In the genomic region with DNA sequence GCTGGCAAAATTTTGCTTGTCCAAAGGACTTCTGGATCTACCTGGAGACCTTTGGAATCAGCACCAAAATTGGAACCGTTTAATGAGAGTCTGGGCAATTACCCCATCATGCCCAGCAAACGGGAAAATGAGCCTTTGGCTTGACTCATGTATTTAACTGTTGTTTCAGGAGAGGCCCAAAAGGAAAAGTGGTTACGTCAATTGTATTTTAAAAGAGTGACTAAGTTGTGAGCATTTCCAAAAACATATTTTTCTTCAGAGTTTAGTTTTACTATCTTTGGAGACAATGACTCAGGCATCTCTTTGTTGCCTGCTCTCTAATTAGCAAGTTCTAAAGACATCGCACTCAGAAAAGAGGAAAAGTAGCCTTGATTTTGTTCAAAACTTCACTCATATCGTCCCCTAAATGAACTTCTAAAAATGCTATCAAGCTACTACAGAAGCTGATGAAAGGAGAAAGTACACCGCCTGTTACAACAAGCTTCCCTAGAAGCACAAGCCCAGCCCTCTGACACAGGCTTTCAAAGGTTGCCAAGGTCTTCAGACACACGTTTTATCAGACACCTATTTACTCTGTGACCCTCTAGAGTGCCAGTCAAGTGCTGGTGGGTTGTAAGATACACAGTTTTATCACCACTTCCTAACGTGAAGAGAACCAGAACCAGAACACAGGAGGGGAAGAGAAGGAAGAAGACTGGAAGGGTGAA, we compare ENCODE assay signal across 1 cellular context.
TF ChIP-seq lines count a peak whose summit lies in the region.

No MANE protein-coding gene starts in this region.

TF ChIP-seq in H1, 55 proteins besides CTCF, POLR2A, EP300 and RAD21:
- TF ChIP-seq, protein P1, sequence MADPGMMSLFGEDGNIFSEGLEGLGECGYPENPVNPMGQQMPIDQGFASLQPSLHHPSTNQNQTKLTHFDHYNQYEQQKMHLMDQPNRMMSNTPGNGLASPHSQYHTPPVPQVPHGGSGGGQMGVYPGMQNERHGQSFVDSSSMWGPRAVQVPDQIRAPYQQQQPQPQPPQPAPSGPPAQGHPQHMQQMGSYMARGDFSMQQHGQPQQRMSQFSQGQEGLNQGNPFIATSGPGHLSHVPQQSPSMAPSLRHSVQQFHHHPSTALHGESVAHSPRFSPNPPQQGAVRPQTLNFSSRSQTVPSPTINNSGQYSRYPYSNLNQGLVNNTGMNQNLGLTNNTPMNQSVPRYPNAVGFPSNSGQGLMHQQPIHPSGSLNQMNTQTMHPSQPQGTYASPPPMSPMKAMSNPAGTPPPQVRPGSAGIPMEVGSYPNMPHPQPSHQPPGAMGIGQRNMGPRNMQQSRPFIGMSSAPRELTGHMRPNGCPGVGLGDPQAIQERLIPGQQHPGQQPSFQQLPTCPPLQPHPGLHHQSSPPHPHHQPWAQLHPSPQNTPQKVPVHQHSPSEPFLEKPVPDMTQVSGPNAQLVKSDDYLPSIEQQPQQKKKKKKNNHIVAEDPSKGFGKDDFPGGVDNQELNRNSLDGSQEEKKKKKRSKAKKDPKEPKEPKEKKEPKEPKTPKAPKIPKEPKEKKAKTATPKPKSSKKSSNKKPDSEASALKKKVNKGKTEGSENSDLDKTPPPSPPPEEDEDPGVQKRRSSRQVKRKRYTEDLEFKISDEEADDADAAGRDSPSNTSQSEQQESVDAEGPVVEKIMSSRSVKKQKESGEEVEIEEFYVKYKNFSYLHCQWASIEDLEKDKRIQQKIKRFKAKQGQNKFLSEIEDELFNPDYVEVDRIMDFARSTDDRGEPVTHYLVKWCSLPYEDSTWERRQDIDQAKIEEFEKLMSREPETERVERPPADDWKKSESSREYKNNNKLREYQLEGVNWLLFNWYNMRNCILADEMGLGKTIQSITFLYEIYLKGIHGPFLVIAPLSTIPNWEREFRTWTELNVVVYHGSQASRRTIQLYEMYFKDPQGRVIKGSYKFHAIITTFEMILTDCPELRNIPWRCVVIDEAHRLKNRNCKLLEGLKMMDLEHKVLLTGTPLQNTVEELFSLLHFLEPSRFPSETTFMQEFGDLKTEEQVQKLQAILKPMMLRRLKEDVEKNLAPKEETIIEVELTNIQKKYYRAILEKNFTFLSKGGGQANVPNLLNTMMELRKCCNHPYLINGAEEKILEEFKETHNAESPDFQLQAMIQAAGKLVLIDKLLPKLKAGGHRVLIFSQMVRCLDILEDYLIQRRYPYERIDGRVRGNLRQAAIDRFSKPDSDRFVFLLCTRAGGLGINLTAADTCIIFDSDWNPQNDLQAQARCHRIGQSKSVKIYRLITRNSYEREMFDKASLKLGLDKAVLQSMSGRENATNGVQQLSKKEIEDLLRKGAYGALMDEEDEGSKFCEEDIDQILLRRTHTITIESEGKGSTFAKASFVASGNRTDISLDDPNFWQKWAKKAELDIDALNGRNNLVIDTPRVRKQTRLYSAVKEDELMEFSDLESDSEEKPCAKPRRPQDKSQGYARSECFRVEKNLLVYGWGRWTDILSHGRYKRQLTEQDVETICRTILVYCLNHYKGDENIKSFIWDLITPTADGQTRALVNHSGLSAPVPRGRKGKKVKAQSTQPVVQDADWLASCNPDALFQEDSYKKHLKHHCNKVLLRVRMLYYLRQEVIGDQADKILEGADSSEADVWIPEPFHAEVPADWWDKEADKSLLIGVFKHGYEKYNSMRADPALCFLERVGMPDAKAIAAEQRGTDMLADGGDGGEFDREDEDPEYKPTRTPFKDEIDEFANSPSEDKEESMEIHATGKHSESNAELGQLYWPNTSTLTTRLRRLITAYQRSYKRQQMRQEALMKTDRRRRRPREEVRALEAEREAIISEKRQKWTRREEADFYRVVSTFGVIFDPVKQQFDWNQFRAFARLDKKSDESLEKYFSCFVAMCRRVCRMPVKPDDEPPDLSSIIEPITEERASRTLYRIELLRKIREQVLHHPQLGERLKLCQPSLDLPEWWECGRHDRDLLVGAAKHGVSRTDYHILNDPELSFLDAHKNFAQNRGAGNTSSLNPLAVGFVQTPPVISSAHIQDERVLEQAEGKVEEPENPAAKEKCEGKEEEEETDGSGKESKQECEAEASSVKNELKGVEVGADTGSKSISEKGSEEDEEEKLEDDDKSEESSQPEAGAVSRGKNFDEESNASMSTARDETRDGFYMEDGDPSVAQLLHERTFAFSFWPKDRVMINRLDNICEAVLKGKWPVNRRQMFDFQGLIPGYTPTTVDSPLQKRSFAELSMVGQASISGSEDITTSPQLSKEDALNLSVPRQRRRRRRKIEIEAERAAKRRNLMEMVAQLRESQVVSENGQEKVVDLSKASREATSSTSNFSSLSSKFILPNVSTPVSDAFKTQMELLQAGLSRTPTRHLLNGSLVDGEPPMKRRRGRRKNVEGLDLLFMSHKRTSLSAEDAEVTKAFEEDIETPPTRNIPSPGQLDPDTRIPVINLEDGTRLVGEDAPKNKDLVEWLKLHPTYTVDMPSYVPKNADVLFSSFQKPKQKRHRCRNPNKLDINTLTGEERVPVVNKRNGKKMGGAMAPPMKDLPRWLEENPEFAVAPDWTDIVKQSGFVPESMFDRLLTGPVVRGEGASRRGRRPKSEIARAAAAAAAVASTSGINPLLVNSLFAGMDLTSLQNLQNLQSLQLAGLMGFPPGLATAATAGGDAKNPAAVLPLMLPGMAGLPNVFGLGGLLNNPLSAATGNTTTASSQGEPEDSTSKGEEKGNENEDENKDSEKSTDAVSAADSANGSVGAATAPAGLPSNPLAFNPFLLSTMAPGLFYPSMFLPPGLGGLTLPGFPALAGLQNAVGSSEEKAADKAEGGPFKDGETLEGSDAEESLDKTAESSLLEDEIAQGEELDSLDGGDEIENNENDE (IDR thresholded peaks at IDR 0.05; ENCODE audit: insufficient replicate concordance, low read length) = no peak
- TF ChIP-seq CREB1 (IDR thresholded peaks at IDR 0.05) = no peak
